26 cellular contexts compared by ENCODE assay signal in genomic region chrX:458631-459061, GRCh38.
"Had no signal": no experiment of that assay in that cellular context is flagged by ENCODE, and none has a peak within 500 bp of the region (broad histone marks: within the 10 kb centered on the region; RNA-seq: fewer than 3 reads in every experiment).

No MANE protein-coding gene starts in this region.

- H3K9me3 ChIP-seq: neutrophil, ovary, prostate gland, vagina had no signal

- H3K27ac Mint-ChIP-seq: memory B cell; naive thymus-derived CD8-positive, alpha-beta T cell; nephron; neural progenitor cell; stimulated activated memory B cell treated with anti-CD40 and anti-IgM and Interleukin-4, amounts not matched to agents 10 μg/mL and 1 μg/mL and 100 μg/mL, for 72 hours; stimulated activated naive CD8-positive, alpha-beta T cell treated with anti-CD3 and anti-CD28 coated beads, Interleukin-15, amount 100 ng/mL, for 72 hours; type B pancreatic cell had no signal

- H3K4me1 ChIP-seq: left lung, neural progenitor cell, prostate gland, tibial nerve, vagina had no signal

- H3K36me3 ChIP-seq: left lung, neural progenitor cell, neutrophil, ovary, prostate gland, tibial nerve, vagina had no signal

- H3K36me3 Mint-ChIP-seq: neural progenitor cell; stimulated activated memory B cell treated with anti-CD40 and anti-IgM and Interleukin-4, amounts not matched to agents 10 μg/mL and 1 μg/mL and 100 μg/mL, for 72 hours had no signal

- H3K4me3 ChIP-seq: left lung, neural progenitor cell, ovary, prostate gland, tibial nerve, vagina had no signal

- H3K9ac ChIP-seq: neural progenitor cell had no signal

- H3K4me2 ChIP-seq: neural progenitor cell had no signal

- H3K4me1 Mint-ChIP-seq: nephron; stimulated activated memory B cell treated with anti-CD40 and anti-IgM and Interleukin-4, amounts not matched to agents 10 μg/mL and 1 μg/mL and 100 μg/mL, for 72 hours; stimulated activated naive CD8-positive, alpha-beta T cell treated with anti-CD3 and anti-CD28 coated beads, Interleukin-15, amount 100 ng/mL, for 72 hours had no signal

- H3K4me3 Mint-ChIP-seq: memory B cell; naive thymus-derived CD8-positive, alpha-beta T cell; nephron; neural progenitor cell; stimulated activated memory B cell treated with anti-CD40 and anti-IgM and Interleukin-4, amounts not matched to agents 10 μg/mL and 1 μg/mL and 100 μg/mL, for 72 hours; stimulated activated naive CD8-positive, alpha-beta T cell treated with anti-CD3 and anti-CD28 coated beads, Interleukin-15, amount 100 ng/mL, for 72 hours; type B pancreatic cell had no signal

- ATAC-seq: left colon; left lung; naive thymus-derived CD8-positive, alpha-beta T cell; right cardiac atrium; sciatic nerve; stimulated activated memory B cell treated with anti-CD40 and anti-IgM and Interleukin-4, amounts not matched to agents 10 μg/mL and 1 μg/mL and 100 μg/mL, for 72 hours; stimulated activated naive CD8-positive, alpha-beta T cell treated with anti-CD3 and anti-CD28 coated beads, Interleukin-15, amount 100 ng/mL, for 72 hours had no signal

- H3K27me3 ChIP-seq: neural progenitor cell, neutrophil, ovary, tibial nerve, vagina had no signal

- DNase-seq: hippocampal formation; left colon; left lung; naive thymus-derived CD8-positive, alpha-beta T cell; occipital lobe; ovary; retina; right cardiac atrium; small intestine; stimulated activated CD4-positive, alpha-beta T cell treated with anti-CD3 and anti-CD28 coated beads, Interleukin-1b, Interleukin-23, amount 100 ng/mL, for 48 hours; stimulated activated CD4-positive, alpha-beta T cell treated with anti-CD3 and anti-CD28 coated beads, Interleukin-2, amount 100 ng/mL, for 48 hours; stimulated activated CD4-positive, alpha-beta T cell treated with anti-CD3 and anti-CD28 coated beads, Interleukin-4, amount 100 ng/mL, for 4 hours; stimulated activated CD8-positive, alpha-beta memory T cell treated with anti-CD3 and anti-CD28 coated beads, Interleukin-4, amount 100 ng/mL, for 48 hours; stimulated activated naive CD4-positive, alpha-beta T cell treated with Interleukin-2 at 50 U/mL for 16 hours; stimulated activated naive CD8-positive, alpha-beta T cell treated with anti-CD3 and anti-CD28 coated beads, Interleukin-15, amount 100 ng/mL, for 72 hours; substantia nigra had no signal

- H3K27ac ChIP-seq: left lung, neural progenitor cell, neutrophil, ovary, prostate gland, tibial nerve, vagina had no signal

- H2AFZ ChIP-seq: neural progenitor cell had no signal
